In the genomic region with DNA sequence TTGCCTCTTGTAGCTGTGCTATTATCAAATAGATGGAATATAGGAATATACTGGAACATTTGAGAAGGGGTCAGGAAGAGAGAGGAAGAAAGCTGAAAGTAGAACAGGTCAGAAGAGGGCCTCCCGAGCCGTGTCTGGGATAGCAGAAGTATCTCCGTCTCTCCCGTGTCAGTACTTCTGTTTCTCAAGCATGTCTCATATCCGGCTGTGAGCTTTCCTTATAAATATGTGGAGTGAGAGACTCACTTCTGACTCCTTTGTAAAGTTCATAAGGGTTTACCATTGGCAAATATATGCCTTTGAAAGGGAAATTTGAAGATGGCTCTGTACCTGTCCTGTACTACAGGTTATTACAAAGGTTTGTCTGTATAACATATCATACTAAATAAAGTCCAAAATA, we compare ENCODE assay signal across 23 cellular contexts. TPM values are rescaled to one million over a fixed set of nuclear protein-coding genes. Genes with fewer than 3 reads are reported as not detected.
DNase-seq lines count a peak whose midpoint lies in the region; ATAC-seq, FAIRE-seq and TF ChIP-seq lines count a peak whose summit lies in the region.
"Had no signal": no experiment of that assay in that cellular context is flagged by ENCODE, and none has a peak within 500 bp of the region (broad histone marks: within the 10 kb centered on the region; RNA-seq: fewer than 3 reads in every experiment).

No MANE protein-coding gene starts in this region.

- H2BK120ac ChIP-seq in mesenchymal stem cell (ENCODE audit: low read depth, low read length), result no peak overlapping the region

- H2AFZ ChIP-seq in mesenchymal stem cell (ENCODE audit: low read depth, low read length), result no peak overlapping the region

- ATAC-seq in HG03039 (IDR thresholded peaks at IDR 0.05; ENCODE audit: unreplicated experiment), result no peak
- ATAC-seq: CD8-positive, alpha-beta T cell had no signal

- peaks cover 2 to 7% (median 3%) of the 10 kb centered on the region in 3 donors for H3K27me3 Mint-ChIP-seq in immature natural killer cell (ENCODE audit: low read depth in 3 of 3)

- H2AK5ac ChIP-seq in mesenchymal stem cell (ENCODE audit: low read length, severe bottlenecking), result no peak overlapping the region

- no peak overlapping the region for H3K14ac ChIP-seq in mesenchymal stem cell (ENCODE audit: low read length in 2 of 2)

- no peak for FAIRE-seq in bronchial epithelial cell (lab: Jason Lieb, UNC)
- FAIRE-seq: GM12892, RCC 7860 had no signal

- H3K27ac ChIP-seq in mesenchymal stem cell (ENCODE audit: low read length, poor library complexity, severe bottlenecking), result no peak overlapping the region
- H3K27ac ChIP-seq: BLaER1, KMS-11 had no signal

- H3K4ac ChIP-seq in mesenchymal stem cell (ENCODE audit: low read depth in 1 of 2, low read length in 2 of 2), result no peak overlapping the region

- H3K27ac Mint-ChIP-seq in immature natural killer cell, result no peak overlapping the region
- H3K27ac Mint-ChIP-seq: CD8-positive, alpha-beta T cell had no signal

- H3K4me1 Mint-ChIP-seq in immature natural killer cell, result no peaks in the 10 kb centered on the region

- TF ChIP-seq CTCF in NB4 (IDR thresholded peaks at IDR 0.05; ENCODE audit: low read depth, low read length), result no peak
- TF ChIP-seq CTCF in bronchial epithelial cell (IDR thresholded peaks at IDR 0.05; ENCODE audit: insufficient read depth, low read length, severe bottlenecking), result no peak

- H2BK12ac ChIP-seq in mesenchymal stem cell (ENCODE audit: low read length in 2 of 2), result no peak overlapping the region

- H2BK5ac ChIP-seq in mesenchymal stem cell (ENCODE audit: low read depth, low read length, poor library complexity, severe bottlenecking), result no peak overlapping the region

- peaks cover 8% of the 10 kb centered on the region for H3K36me3 ChIP-seq in bronchial epithelial cell (ENCODE audit: control insufficient read depth, insufficient read depth, low read length)
- H3K36me3 ChIP-seq in mesenchymal stem cell (ENCODE audit: control insufficient read depth in 1 of 2, insufficient read depth in 2 of 2, low read depth in 1 of 2, low read length in 2 of 2), result peaks cover 0 to 60% of the 10 kb centered on the region in 2 experiments
- H3K36me3 ChIP-seq: BLaER1 had no signal

- H4K91ac ChIP-seq in mesenchymal stem cell (ENCODE audit: low read length), result no peak overlapping the region

- 71% methylated on average over 5 of the region's 5 CpGs for WGBS in mesenchymal stem cell

- H3K9ac ChIP-seq in mesenchymal stem cell (ENCODE audit: low read length), result no peak overlapping the region
- H3K9ac ChIP-seq: BLaER1, KMS-11 had no signal

- DNase-seq in NOMO-1 treated with DMSO at 0.1 percent for 48 hours (lab: John Stamatoyannopoulos, UW; ENCODE audit: unreplicated experiment), result peak; percentile 36
- no peak for DNase-seq in NOMO-1 treated with dmso at 0.1 percent for 144 hours (lab: John Stamatoyannopoulos, UW; ENCODE audit: unreplicated experiment)
- DNase-seq in NB4 (ENCODE audit: low read depth), result peak; percentile 1
- DNase-seq in bronchial epithelial cell (ENCODE audit: low read depth), result peak; percentile 58
- peak; percentile 84 for DNase-seq in mesenchymal stem cell
- DNase-seq in immature natural killer cell, result no peak
- no peak for DNase-seq in NCI-H187 treated with DMSO at 0.1 percent for 48 hours (lab: John Stamatoyannopoulos, UW)
- DNase-seq: 8988T; CD8-positive, alpha-beta T cell; DMS79 treated with DMSO at 0.1 percent for 48 hours; GDM1; GOT3; NCI-H1417; NCI-H2029; NCI-H2171; NCI-H510A; NCI-H774; SHP77 had no signal

- H3K18ac ChIP-seq in mesenchymal stem cell (ENCODE audit: low read depth in 1 of 2, low read length in 2 of 2), result no peak overlapping the region

- H3K23ac ChIP-seq in mesenchymal stem cell (ENCODE audit: low read length in 2 of 2), result no peak overlapping the region

- H3K4me1 ChIP-seq in mesenchymal stem cell (ENCODE audit: control insufficient read depth, insufficient read depth, low read depth, low read length), result no peaks in the 10 kb centered on the region

- H3K9me3 Mint-ChIP-seq in immature natural killer cell, result no peaks in the 10 kb centered on the region
- H3K9me3 Mint-ChIP-seq: CD8-positive, alpha-beta T cell had no signal

- no peak overlapping the region for H4K8ac ChIP-seq in mesenchymal stem cell (ENCODE audit: low read length)

- no peaks in the 10 kb centered on the region for H3K27me3 ChIP-seq in bronchial epithelial cell (ENCODE audit: control insufficient read depth, insufficient read depth, low read length)
- no peaks in the 10 kb centered on the region for H3K27me3 ChIP-seq in mesenchymal stem cell (ENCODE audit: control insufficient read depth in 1 of 2, insufficient read depth in 1 of 2, low read length in 2 of 2)
- H3K27me3 ChIP-seq: BLaER1 had no signal

- no peaks in the 10 kb centered on the region for H3K9me3 ChIP-seq in mesenchymal stem cell (ENCODE audit: control insufficient read depth, low read length)
- H3K9me3 ChIP-seq: BLaER1 had no signal

- H3K4me3 ChIP-seq in NB4 (ENCODE audit: low read depth, low read length) (no peak overlapping the region), bronchial epithelial cell (ENCODE audit: low read depth, low read length) (no peak overlapping the region), mesenchymal stem cell (ENCODE audit: insufficient read depth in 1 of 2, low read depth in 1 of 2, low read length in 2 of 2) (no peak overlapping the region)
- H3K4me3 ChIP-seq: BLaER1 had no signal

- no peaks in the 10 kb centered on the region for H3K36me3 Mint-ChIP-seq in immature natural killer cell
- H3K36me3 Mint-ChIP-seq: CD8-positive, alpha-beta T cell had no signal

- H3K4me2 ChIP-seq in mesenchymal stem cell (ENCODE audit: low read length, poor library complexity, severe bottlenecking), result no peak overlapping the region
- H3K4me2 ChIP-seq: BLaER1, KMS-11 had no signal

- no peak for TF ChIP-seq POLR2A in NB4 (IDR thresholded peaks at IDR 0.05; ENCODE audit: extremely low read depth, insufficient read length)

- H3K79me1 ChIP-seq in mesenchymal stem cell (replicated peaks; ENCODE audit: low read length, poor library complexity, severe bottlenecking), result no peaks in the 10 kb centered on the region

- no peak overlapping the region for H2BK15ac ChIP-seq in mesenchymal stem cell (ENCODE audit: low read depth, poor library complexity, severe bottlenecking)

- H3K4me3 Mint-ChIP-seq in immature natural killer cell, result no peak overlapping the region
- H3K4me3 Mint-ChIP-seq: CD8-positive, alpha-beta T cell had no signal

RNA-seq across cellular contexts. Expression of a gene that starts 50.3 kb away (rescaled TPM):
- total RNA-seq in bronchial epithelial cell, result 15.8 and 17.0 TPM in 2 replicates
- polyA plus RNA-seq in mesenchymal stem cell (2013, experiment 1 of 2), result 38.0 TPM
- 38.0 TPM for polyA plus RNA-seq in mesenchymal stem cell (2013, experiment 2 of 2)
- 10 to 100 TPM; 33.3 to 59.9 (median 40.7) TPM for polyA plus RNA-seq in immature natural killer cell

Comparison
In these comparisons a context has a peak if more than half of its experiments do, and no peak if none do; other contexts are left out.
1. DNase-seq: peak in NOMO-1 treated with DMSO at 0.1 percent for 48 hours (single experiment), NB4 (single experiment), bronchial epithelial cell (single experiment) and mesenchymal stem cell (single experiment); none in NOMO-1 treated with dmso at 0.1 percent for 144 hours (single experiment), immature natural killer cell (0 of 3) and NCI-H187 treated with DMSO at 0.1 percent for 48 hours (single experiment).